In genomic region chr18:20966795-20967194, GRCh38 we compare ENCODE assay signal across 32 cellular contexts.
"Had no signal": no experiment of that assay in that cellular context is flagged by ENCODE, and none has a peak within 500 bp of the region (broad histone marks: within the 10 kb centered on the region; RNA-seq: fewer than 3 reads in every experiment).

No MANE protein-coding gene starts in this region.

- H3K4me3 Mint-ChIP-seq: activated B cell treated with CpG ODN at 0.5 μM for 24 hours; activated CD4-positive, alpha-beta memory T cell treated with anti-CD3 and anti-CD28 coated beads for 36 hours; activated CD4-positive, alpha-beta T cell treated with anti-CD3 and anti-CD28 coated beads for 36 hours; activated CD4-positive, alpha-beta T cell treated with anti-CD3 and anti-CD28 coated beads, Interleukin-2, amount 10 ng/mL, durations not matched to agents 24 days and 14 days; activated CD8-positive, alpha-beta memory T cell treated with anti-CD3 and anti-CD28 coated beads, Interleukin-2, amount 10 ng/mL, durations not matched to agents 7 days and 5 days; activated CD8-positive, alpha-beta T cell treated with anti-CD3 and anti-CD28 coated beads, Interleukin-2, amount 10 ng/mL, durations not matched to agents 7 days and 5 days; activated naive CD4-positive, alpha-beta T cell treated with anti-CD3 and anti-CD28 coated beads for 36 hours; activated naive CD8-positive, alpha-beta T cell; effector memory CD8-positive, alpha-beta T cell; T-helper 17 cell; T-helper 2 cell treated with Interferon-gamma antibody and Interleukin-4, amounts not matched to agents 5 μg/mL and 100 μg/mL, for 36 hours had no signal

- H3K27ac Mint-ChIP-seq: activated B cell treated with CpG ODN at 0.5 μM for 24 hours; activated CD4-positive, alpha-beta memory T cell treated with anti-CD3 and anti-CD28 coated beads for 36 hours; activated CD4-positive, alpha-beta T cell treated with anti-CD3 and anti-CD28 coated beads for 36 hours; activated CD4-positive, alpha-beta T cell treated with anti-CD3 and anti-CD28 coated beads, Interleukin-2, amount 10 ng/mL, durations not matched to agents 24 days and 14 days; activated CD8-positive, alpha-beta memory T cell treated with anti-CD3 and anti-CD28 coated beads, Interleukin-2, amount 10 ng/mL, durations not matched to agents 7 days and 5 days; activated CD8-positive, alpha-beta T cell treated with anti-CD3 and anti-CD28 coated beads, Interleukin-2, amount 10 ng/mL, durations not matched to agents 7 days and 5 days; activated naive CD4-positive, alpha-beta T cell treated with anti-CD3 and anti-CD28 coated beads for 36 hours; activated naive CD8-positive, alpha-beta T cell; activated T-helper 2 cell treated with anti-CD3 and anti-CD28 coated beads, Interferon-gamma antibody, Interleukin-2, Interleukin-4, amounts not matched to agents 10 μg/mL and 5 μg/mL and 100 μg/mL, durations not matched to agents 14 hours and 24 hours and 36 hours; T-helper 2 cell treated with Interferon-gamma antibody and Interleukin-4, amounts not matched to agents 5 μg/mL and 100 μg/mL, for 36 hours had no signal

- H3K4me1 Mint-ChIP-seq: activated B cell treated with CpG ODN at 0.5 μM for 24 hours; activated CD4-positive, alpha-beta T cell treated with anti-CD3 and anti-CD28 coated beads for 36 hours; activated CD4-positive, alpha-beta T cell treated with anti-CD3 and anti-CD28 coated beads, Interleukin-2, amount 10 ng/mL, durations not matched to agents 24 days and 14 days; activated CD8-positive, alpha-beta memory T cell treated with anti-CD3 and anti-CD28 coated beads, Interleukin-2, amount 10 ng/mL, durations not matched to agents 7 days and 5 days had no signal

- H3K4me3 ChIP-seq: adrenal gland, body of pancreas, esophagus squamous epithelium, gastrocnemius medialis, heart left ventricle had no signal

- H3K9me3 Mint-ChIP-seq: activated B cell treated with CpG ODN at 0.5 μM for 24 hours; activated CD4-positive, alpha-beta memory T cell treated with anti-CD3 and anti-CD28 coated beads for 36 hours; activated CD4-positive, alpha-beta T cell treated with anti-CD3 and anti-CD28 coated beads, Interleukin-2, amount 10 ng/mL, durations not matched to agents 24 days and 14 days; activated naive CD4-positive, alpha-beta T cell treated with anti-CD3 and anti-CD28 coated beads for 36 hours; activated T-helper 2 cell treated with anti-CD3 and anti-CD28 coated beads, Interferon-gamma antibody, Interleukin-2, Interleukin-4, amounts not matched to agents 10 μg/mL and 5 μg/mL and 100 μg/mL, durations not matched to agents 14 hours and 24 hours and 36 hours; effector memory CD8-positive, alpha-beta T cell; T-helper 2 cell treated with Interferon-gamma antibody and Interleukin-4, amounts not matched to agents 5 μg/mL and 100 μg/mL, for 36 hours had no signal

- ATAC-seq: activated CD4-positive, alpha-beta T cell treated with anti-CD3 and anti-CD28 coated beads for 36 hours; activated CD4-positive, CD25-positive, alpha-beta regulatory T cell treated with anti-CD3 and anti-CD28 coated beads, Interleukin-2, amount 50 U/mL, for 24 hours; activated CD8-positive, alpha-beta memory T cell treated with anti-CD3 and anti-CD28 coated beads, Interleukin-2, amount 10 ng/mL, durations not matched to agents 7 days and 5 days; activated CD8-positive, alpha-beta T cell treated with anti-CD3 and anti-CD28 coated beads, Interleukin-2, amount 10 ng/mL, durations not matched to agents 7 days and 5 days; body of pancreas; effector memory CD8-positive, alpha-beta T cell; foreskin keratinocyte; gastrocnemius medialis; heart left ventricle; T-helper 17 cell had no signal

- DNase-seq: activated B cell treated with CpG ODN at 0.5 μM for 24 hours; activated CD4-positive, alpha-beta memory T cell treated with anti-CD3 and anti-CD28 coated beads for 36 hours; activated CD4-positive, alpha-beta T cell treated with anti-CD3 and anti-CD28 coated beads for 36 hours; activated CD4-positive, alpha-beta T cell treated with anti-CD3 and anti-CD28 coated beads, Interleukin-2, amount 10 ng/mL, durations not matched to agents 24 days and 14 days; activated CD8-positive, alpha-beta memory T cell treated with anti-CD3 and anti-CD28 coated beads, Interleukin-2, amount 10 ng/mL, durations not matched to agents 7 days and 5 days; activated CD8-positive, alpha-beta memory T cell treated with anti-CD3 and anti-CD28 coated beads, Interleukin-2, amount 50 U/mL, for 4 hours; activated CD8-positive, alpha-beta T cell treated with anti-CD3 and anti-CD28 coated beads, Interleukin-2, amount 10 ng/mL, durations not matched to agents 7 days and 5 days; activated effector memory CD4-positive, alpha-beta T cell treated with anti-CD3 and anti-CD28 coated beads, Interleukin-2, amount 50 U/mL, for 16 hours; activated naive CD4-positive, alpha-beta T cell treated with anti-CD3 and anti-CD28 coated beads for 36 hours; activated T-cell treated with anti-CD3 and anti-CD28 coated beads, Interleukin-2, amount 50 U/mL, for 1 hour; adrenal gland; amygdala; aorta; body of pancreas; caudate nucleus; cortex of kidney; dermis blood vessel endothelial cell; effector CD4-positive, alpha-beta T cell; effector memory CD8-positive, alpha-beta T cell; esophagus squamous epithelium; foreskin keratinocyte; gastrocnemius medialis; glutamatergic neuron; heart left ventricle; T-helper 1 cell; T-helper 17 cell; T1000; WERI-Rb-1 had no signal

- H3K27me3 Mint-ChIP-seq: activated B cell treated with CpG ODN at 0.5 μM for 24 hours; activated CD4-positive, alpha-beta memory T cell treated with anti-CD3 and anti-CD28 coated beads for 36 hours; activated CD4-positive, alpha-beta T cell treated with anti-CD3 and anti-CD28 coated beads for 36 hours; activated CD4-positive, alpha-beta T cell treated with anti-CD3 and anti-CD28 coated beads, Interleukin-2, amount 10 ng/mL, durations not matched to agents 24 days and 14 days; activated CD8-positive, alpha-beta memory T cell treated with anti-CD3 and anti-CD28 coated beads, Interleukin-2, amount 10 ng/mL, durations not matched to agents 7 days and 5 days; activated naive CD8-positive, alpha-beta T cell; effector memory CD8-positive, alpha-beta T cell; T-helper 17 cell had no signal
